ENCODE assay signal across 2 cellular contexts in the genomic region with DNA sequence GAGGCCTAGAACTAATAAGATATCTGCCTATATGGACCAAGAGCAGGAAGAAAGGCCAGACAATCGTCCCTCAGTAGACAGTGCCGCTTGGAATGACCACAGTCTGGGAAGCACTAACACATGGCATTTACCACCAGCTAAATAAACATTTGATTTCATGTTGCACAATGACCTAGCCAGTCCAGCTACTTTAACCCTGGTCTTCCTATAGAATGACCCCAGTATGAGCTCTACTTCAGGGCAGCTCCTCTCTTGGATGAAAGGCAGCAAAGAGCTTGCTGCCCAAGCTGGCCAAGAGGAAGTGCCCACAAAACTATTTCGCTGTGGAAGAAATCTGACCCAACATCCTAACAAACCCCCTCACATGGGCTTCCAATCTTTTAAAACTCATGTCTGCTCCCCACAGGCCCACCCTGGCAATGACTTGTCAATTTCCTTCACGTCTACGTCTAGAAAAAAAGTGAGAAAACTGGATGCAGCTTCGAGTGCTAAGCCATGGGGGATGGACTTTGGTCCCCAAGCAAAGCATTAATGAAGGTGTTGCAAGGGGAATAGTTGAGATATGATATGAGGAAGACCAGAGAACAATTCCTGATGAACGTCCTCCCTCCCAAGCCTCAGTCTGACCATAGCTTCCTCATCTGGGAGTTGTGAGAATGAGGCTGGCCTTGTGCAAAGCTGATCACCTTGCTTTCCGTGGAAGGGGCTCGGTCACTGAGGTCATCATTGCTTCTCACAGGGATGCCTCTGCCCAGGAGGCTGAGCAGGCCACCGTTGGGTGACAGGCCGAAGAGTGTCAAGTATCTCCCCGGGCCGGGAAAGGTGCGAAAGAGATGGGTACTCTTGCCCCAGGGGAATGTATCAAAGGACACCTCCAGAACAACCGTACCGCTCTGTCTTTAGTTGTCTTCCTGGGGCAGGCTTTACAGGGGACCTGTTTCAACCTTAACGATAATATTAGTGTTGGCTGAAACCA.
TF ChIP-seq lines count a peak whose summit lies in the region.

No MANE protein-coding gene starts in this region.

TF ChIP-seq in SK-N-SH, 30 proteins besides CTCF, POLR2A, EP300 and RAD21 (continued from another document):
- TF ChIP-seq TAF1 (IDR thresholded peaks at IDR 0.05; ENCODE audit: borderline replicate concordance, low read depth, low read length), result no peak

TF ChIP-seq in SK-N-SH treated with all-trans-retinoic acid at 6 μM for 48 hours, 23 proteins besides CTCF, POLR2A, EP300 and RAD21 (continued from another document):
- TF ChIP-seq CREB5 (CRISPR knock-in tag; IDR thresholded peaks at IDR 0.05; ENCODE audit: low read depth), result no peak
